Comparison of ENCODE assay signal across 10 cellular contexts in the genomic region with DNA sequence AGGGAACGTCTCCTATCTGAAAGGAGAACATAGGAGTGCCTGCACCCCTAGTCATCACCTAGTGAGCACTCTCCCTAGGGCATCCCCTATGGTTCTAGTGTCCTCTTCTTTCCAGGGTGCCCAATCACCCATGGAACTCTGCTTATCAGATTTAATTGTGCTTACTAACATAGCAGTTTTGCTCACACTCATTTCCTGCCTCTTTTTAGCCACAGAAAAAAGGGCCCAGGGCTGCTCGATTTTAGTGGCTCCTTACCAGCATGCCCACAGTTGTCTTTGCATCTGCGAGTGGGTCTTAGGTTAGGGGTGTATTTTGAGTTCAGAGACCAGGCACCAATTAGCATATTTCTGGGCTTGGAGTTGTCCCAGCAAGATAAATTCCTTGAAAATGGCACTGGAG.
DNase-seq lines count a peak whose midpoint lies in the region; ATAC-seq and TF ChIP-seq lines count a peak whose summit lies in the region.
"Had no signal": no experiment of that assay in that cellular context is flagged by ENCODE, and none has a peak within 500 bp of the region (broad histone marks: within the 10 kb centered on the region; RNA-seq: fewer than 3 reads in every experiment).

No MANE protein-coding gene starts in this region.

- H3K9me3 Mint-ChIP-seq in T-cell, result no peaks in the 10 kb centered on the region

- H3K4me3 ChIP-seq in GM12865 (ENCODE audit: low read depth, low read length) (peak overlapping the region; percentile 92), mononuclear cell (ENCODE audit: low read length) (peak overlapping the region; percentile 76)

- peaks cover 63 to 65% (median 64%) of the 10 kb centered on the region in 3 donors for H3K4me1 Mint-ChIP-seq in T-cell

- CTCF ChIA-PET in T-cell (lab: Charles Lee), result interaction anchor here in 1 of 2 donors (0.6 kb wide), 1 partner anchor 358 kb away, joined by 3 read pairs; no protein-coding TSS in a partner anchor

- peak overlapping the region; percentile 91 to 97 (median 94) for H3K4me3 Mint-ChIP-seq in T-cell

- no peaks in the 10 kb centered on the region for H3K27me3 Mint-ChIP-seq in T-cell

- no peak for TF ChIP-seq CTCF in GM12865 (IDR thresholded peaks at IDR 0.05; ENCODE audit: insufficient read depth, low read depth, low read length, missing control alignments)

- H3K9me3 ChIP-seq in mononuclear cell (ENCODE audit: low read depth, low read length), result no peaks in the 10 kb centered on the region

- DNase-seq in GM12865 (ENCODE audit: low read depth), result peak; percentile 30
- DNase-seq in T-cell, result no peak
- DNase-seq in effector CD8-positive, alpha-beta T cell (lab: John Stamatoyannopoulos, UW), result no peak
- DNase-seq in middle frontal gyrus (ENCODE audit: extremely low spot score, low spot score), result no peak
- DNase-seq in glomerular visceral epithelial cell (ENCODE audit: extremely low spot score), result no peak
- DNase-seq: amygdala, substantia nigra had no signal

- H3K27me3 ChIP-seq in mononuclear cell (ENCODE audit: insufficient read depth, low read length), result no peaks in the 10 kb centered on the region

- H3K4me1 ChIP-seq in mononuclear cell (ENCODE audit: insufficient read depth, low read length), result peaks cover 48% of the 10 kb centered on the region

- peaks cover 12% of the 10 kb centered on the region for H3K36me3 Mint-ChIP-seq in T-cell

- peak overlapping the region; percentile 94 to 98 for H3K27ac Mint-ChIP-seq in T-cell

- POLR2A ChIA-PET in T-cell (lab: Charles Lee), result interaction anchor here in 1 of 2 donors (0.6 kb wide), 1 partner anchor 40 kb away, joined by 3 read pairs; no protein-coding TSS in a partner anchor

- ATAC-seq in GM21619 (IDR thresholded peaks at IDR 0.05; ENCODE audit: unreplicated experiment) (peak; percentile 7), T-cell (replicated peaks in 1 of 4) (peak in 1 of 4 experiments; percentile 30), HG02981 (IDR thresholded peaks at IDR 0.05; ENCODE audit: unreplicated experiment) (no peak)
